Comparison of ENCODE assay signal across 1 cellular context in genomic region chr12:57240069-57240921, GRCh38.
TF ChIP-seq lines count a peak whose summit lies in the region.

No MANE protein-coding gene starts in this region.

TF ChIP-seq in K562, 482 proteins besides CTCF, POLR2A, EP300 and RAD21 (continued from another document and continues in another):
- TF ChIP-seq MGA (IDR thresholded peaks at IDR 0.05): peak; percentile 72
- TF ChIP-seq ATF7 (IDR thresholded peaks at IDR 0.05): peak; percentile 63
- TF ChIP-seq NR2C2 (CRISPR knock-in tag; IDR thresholded peaks at IDR 0.05): peak; percentile 75; the same call in 1 of the 2 replicates
- no peak for TF ChIP-seq NR2C2 (tag; IDR thresholded peaks at IDR 0.05)
- TF ChIP-seq RBFOX2 (IDR thresholded peaks at IDR 0.05; ENCODE audit: low read depth, low read length): peak; percentile 88
- peak in 1 of 2 experiments; percentile 81; a peak in 2 of 4 replicates for TF ChIP-seq HDAC1 (IDR thresholded peaks at IDR 0.05)
- no peak for TF ChIP-seq ZBTB8A (IDR thresholded peaks at IDR 0.05; ENCODE audit: partially characterized antibody)
- no peak for TF ChIP-seq JUNB (CRISPR knock-in tag; conservative IDR thresholded peaks at IDR 0.05)
- TF ChIP-seq ZNF57 (CRISPR knock-in tag; IDR thresholded peaks at IDR 0.05): no peak
- TF ChIP-seq SMAD4 (CRISPR knock-in tag; conservative IDR thresholded peaks at IDR 0.05): peak; percentile 52; the same call in 1 of the 2 replicates
- no peak for TF ChIP-seq CREB1 (IDR thresholded peaks at IDR 0.05)
- peak; percentile 54 for TF ChIP-seq CREB1 (CRISPR knock-in tag; IDR thresholded peaks at IDR 0.05)
- TF ChIP-seq SAFB (IDR thresholded peaks at IDR 0.05; ENCODE audit: borderline replicate concordance, low read depth, low read length): peak; percentile 67; the same call in 1 of the 2 replicates
- no peak for TF ChIP-seq ETS1 (conservative IDR thresholded peaks at IDR 0.05; ENCODE audit: control insufficient read depth, low read depth, low read length)
- TF ChIP-seq GABPB1 (CRISPR knock-in tag; IDR thresholded peaks at IDR 0.05): peak; percentile 24; the same call in 1 of the 2 replicates
- TF ChIP-seq ATF3 (IDR thresholded peaks at IDR 0.05): peak; percentile 95
- TF ChIP-seq ATF3 (CRISPR knock-in tag; conservative IDR thresholded peaks at IDR 0.05): no peak
- TF ChIP-seq CTCFL (IDR thresholded peaks at IDR 0.05; ENCODE audit: borderline replicate concordance, insufficient read depth, low read depth, low read length, poor library complexity, severe bottlenecking): peak; percentile 23
- TF ChIP-seq, protein P1, sequence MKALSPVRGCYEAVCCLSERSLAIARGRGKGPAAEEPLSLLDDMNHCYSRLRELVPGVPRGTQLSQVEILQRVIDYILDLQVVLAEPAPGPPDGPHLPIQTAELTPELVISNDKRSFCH (CRISPR knock-in tag; IDR thresholded peaks at IDR 0.05): no peak
- TF ChIP-seq, protein P1 (tag; IDR thresholded peaks at IDR 0.05): no peak
- TF ChIP-seq TARDBP (IDR thresholded peaks at IDR 0.05): no peak; the same call in 1 of the 2 replicates
- 0 out of 2 replicates have a peak, but pooled peaks have one; percentile 29 for TF ChIP-seq ARID1B (IDR thresholded peaks at IDR 0.05)
- TF ChIP-seq ZSCAN32 (CRISPR knock-in tag; IDR thresholded peaks at IDR 0.05): peak; percentile 91
- TF ChIP-seq RBM22 (IDR thresholded peaks at IDR 0.05; ENCODE audit: low read depth, low read length, poor library complexity, severe bottlenecking): no peak
- TF ChIP-seq NRF1 (conservative IDR thresholded peaks at IDR 0.05 in 1 of 2, IDR thresholded peaks at IDR 0.05 in 1 of 2): peak; percentile 85 to 87
- peak; percentile 46; the same call in 1 of the 2 replicates for TF ChIP-seq SOX6 (IDR thresholded peaks at IDR 0.05)
- TF ChIP-seq JUND (IDR thresholded peaks at IDR 0.05; ENCODE audit: borderline replicate concordance, low read depth, low read length): peak; percentile 56; the same call in 1 of the 2 replicates
- no peak; the same call in 2 of the 3 replicates for TF ChIP-seq JUND (tag; IDR thresholded peaks at IDR 0.05; ENCODE audit: borderline replicate concordance, low read depth, low read length)
- TF ChIP-seq SIN3A (IDR thresholded peaks at IDR 0.05; ENCODE audit: borderline replicate concordance in 2 of 2, control insufficient read depth in 1 of 2, low read depth in 2 of 2, low read length in 2 of 2): peak in 1 of 2 experiments; percentile 34; a peak in 1 of 4 replicates
- TF ChIP-seq BCOR (IDR thresholded peaks at IDR 0.05): 0 out of 2 replicates have a peak, but pooled peaks have one; percentile 17
- TF ChIP-seq RREB1 (CRISPR knock-in tag; IDR thresholded peaks at IDR 0.05): peak; percentile 65; the same call in 1 of the 2 replicates
- TF ChIP-seq ELF2 (CRISPR knock-in tag; IDR thresholded peaks at IDR 0.05): no peak
- peak in 1 of 2 experiments; percentile 61; a peak in 2 of 4 replicates for TF ChIP-seq RCOR1 (IDR thresholded peaks at IDR 0.05; ENCODE audit: borderline replicate concordance in 1 of 2, low read depth in 2 of 2, low read length in 2 of 2)
- peak; percentile 87 for TF ChIP-seq CXXC5 (CRISPR knock-in tag; IDR thresholded peaks at IDR 0.05)
- no peak for TF ChIP-seq SNIP1 (IDR thresholded peaks at IDR 0.05; ENCODE audit: low read depth)
- no peak for TF ChIP-seq ESRRB (CRISPR knock-in tag; IDR thresholded peaks at IDR 0.05; ENCODE audit: borderline replicate concordance)
- no peak for TF ChIP-seq XRCC3 (IDR thresholded peaks at IDR 0.05)
- TF ChIP-seq NFXL1 (CRISPR knock-in tag; IDR thresholded peaks at IDR 0.05): no peak
- TF ChIP-seq ETV5 (CRISPR knock-in tag; IDR thresholded peaks at IDR 0.05; ENCODE audit: low read depth): no peak
- 0 out of 2 replicates have a peak, but pooled peaks have one; percentile 16 for TF ChIP-seq LCOR (CRISPR knock-in tag; IDR thresholded peaks at IDR 0.05)
- no peak for TF ChIP-seq HSF4 (CRISPR knock-in tag; IDR thresholded peaks at IDR 0.05; ENCODE audit: borderline replicate concordance)
